ENCODE assay signal across 17 cellular contexts in genomic region chr16:49743206-49743470, GRCh38.
"Had no signal": no experiment of that assay in that cellular context is flagged by ENCODE, and none has a peak within 500 bp of the region (broad histone marks: within the 10 kb centered on the region; RNA-seq: fewer than 3 reads in every experiment).

No MANE protein-coding gene starts in this region.

- DNase-seq: heart right ventricle; islet precursor cell; left ventricle myocardium superior; naive thymus-derived CD8-positive, alpha-beta T cell; occipital lobe; right lobe of liver; stimulated activated CD4-positive, alpha-beta T cell treated with anti-CD3 and anti-CD28 coated beads, Interleukin-1b, Interleukin-23, amount 100 ng/mL, for 48 hours; stimulated activated CD4-positive, alpha-beta T cell treated with anti-CD3 and anti-CD28 coated beads, Interleukin-2, amount 100 ng/mL, for 48 hours; stimulated activated CD4-positive, alpha-beta T cell treated with anti-CD3 and anti-CD28 coated beads, Interleukin-4, amount 100 ng/mL, for 4 hours; stimulated activated CD8-positive, alpha-beta memory T cell treated with anti-CD3 and anti-CD28 coated beads, Interleukin-4, amount 100 ng/mL, for 48 hours; stimulated activated naive CD4-positive, alpha-beta T cell treated with Interleukin-2 at 50 U/mL for 16 hours; stimulated activated naive CD8-positive, alpha-beta T cell treated with anti-CD3 and anti-CD28 coated beads, Interleukin-15, amount 100 ng/mL, for 72 hours; substantia nigra; transverse colon had no signal

- H3K36me3 Mint-ChIP-seq: memory B cell; naive thymus-derived CD8-positive, alpha-beta T cell; stimulated activated memory B cell treated with anti-CD40 and anti-IgM and Interleukin-4, amounts not matched to agents 10 μg/mL and 1 μg/mL and 100 μg/mL, for 72 hours had no signal

- ATAC-seq: heart right ventricle; left lobe of liver; left ventricle myocardium superior; naive thymus-derived CD8-positive, alpha-beta T cell; stimulated activated memory B cell treated with anti-CD40 and anti-IgM and Interleukin-4, amounts not matched to agents 10 μg/mL and 1 μg/mL and 100 μg/mL, for 72 hours; stimulated activated naive CD8-positive, alpha-beta T cell treated with anti-CD3 and anti-CD28 coated beads, Interleukin-15, amount 100 ng/mL, for 72 hours had no signal

- H3K4me3 Mint-ChIP-seq: memory B cell; naive thymus-derived CD8-positive, alpha-beta T cell; stimulated activated memory B cell treated with anti-CD40 and anti-IgM and Interleukin-4, amounts not matched to agents 10 μg/mL and 1 μg/mL and 100 μg/mL, for 72 hours; stimulated activated naive CD8-positive, alpha-beta T cell treated with anti-CD3 and anti-CD28 coated beads, Interleukin-15, amount 100 ng/mL, for 72 hours had no signal

- H3K27ac Mint-ChIP-seq: memory B cell; naive thymus-derived CD8-positive, alpha-beta T cell; stimulated activated memory B cell treated with anti-CD40 and anti-IgM and Interleukin-4, amounts not matched to agents 10 μg/mL and 1 μg/mL and 100 μg/mL, for 72 hours; stimulated activated naive CD8-positive, alpha-beta T cell treated with anti-CD3 and anti-CD28 coated beads, Interleukin-15, amount 100 ng/mL, for 72 hours had no signal

- H3K27me3 Mint-ChIP-seq: stimulated activated memory B cell treated with anti-CD40 and anti-IgM and Interleukin-4, amounts not matched to agents 10 μg/mL and 1 μg/mL and 100 μg/mL, for 72 hours; stimulated activated naive CD8-positive, alpha-beta T cell treated with anti-CD3 and anti-CD28 coated beads, Interleukin-15, amount 100 ng/mL, for 72 hours had no signal

- H3K4me1 Mint-ChIP-seq: memory B cell; stimulated activated memory B cell treated with anti-CD40 and anti-IgM and Interleukin-4, amounts not matched to agents 10 μg/mL and 1 μg/mL and 100 μg/mL, for 72 hours; stimulated activated naive CD8-positive, alpha-beta T cell treated with anti-CD3 and anti-CD28 coated beads, Interleukin-15, amount 100 ng/mL, for 72 hours had no signal

- H3K9me3 Mint-ChIP-seq: memory B cell; naive thymus-derived CD8-positive, alpha-beta T cell; stimulated activated memory B cell treated with anti-CD40 and anti-IgM and Interleukin-4, amounts not matched to agents 10 μg/mL and 1 μg/mL and 100 μg/mL, for 72 hours; stimulated activated naive CD8-positive, alpha-beta T cell treated with anti-CD3 and anti-CD28 coated beads, Interleukin-15, amount 100 ng/mL, for 72 hours had no signal
